ENCODE assay signal across 8 cellular contexts in the genomic region with DNA sequence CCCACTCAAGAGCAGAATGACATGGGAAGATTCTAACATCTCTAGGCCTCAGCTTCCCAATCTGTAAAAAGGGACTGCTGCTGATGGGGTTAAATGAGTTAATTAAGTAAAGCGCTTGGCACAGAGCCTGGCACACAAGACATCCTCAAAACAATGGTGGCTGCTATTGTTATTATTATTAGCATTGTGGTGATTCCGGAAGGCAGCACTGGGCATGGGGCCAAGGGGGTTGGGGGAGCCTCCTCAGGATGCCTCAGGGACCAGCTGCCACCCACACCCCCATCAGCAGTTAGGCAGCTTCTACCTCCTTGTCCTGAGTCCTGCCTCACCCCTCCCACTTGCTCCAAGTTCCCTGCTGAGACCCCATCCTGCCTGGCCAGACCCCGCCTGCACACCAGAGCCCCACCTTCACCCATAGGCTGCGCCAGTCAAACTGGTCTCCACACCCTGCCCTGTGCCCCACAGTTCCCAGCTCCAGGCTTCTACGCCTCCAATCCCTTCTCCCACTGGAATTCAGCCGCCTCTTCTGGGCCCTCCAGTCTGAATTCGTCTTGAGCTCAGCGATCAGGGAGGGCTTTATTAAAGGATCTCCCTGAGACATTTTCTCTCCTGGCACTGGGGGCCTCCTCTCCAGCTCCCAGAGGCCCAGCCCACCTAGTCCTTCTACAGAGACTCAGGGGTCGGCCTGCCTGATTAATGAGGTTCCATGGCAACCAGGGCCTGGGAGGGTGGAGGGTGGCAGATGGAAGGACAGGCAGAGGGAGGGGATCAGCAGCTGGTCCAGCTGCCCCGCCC. TPM values are rescaled to one million over a fixed set of nuclear protein-coding genes. Genes with fewer than 3 reads are reported as not detected.
A peak's percentile ranks its signal among the peaks of the same experiment; 100 is the strongest.
DNase-seq lines count a peak whose midpoint lies in the region; ATAC-seq and TF ChIP-seq lines count a peak whose summit lies in the region.

No MANE protein-coding gene starts in this region.

- no peaks in the 10 kb centered on the region for H3K27me3 ChIP-seq in CD8-positive, alpha-beta T cell (ENCODE audit: insufficient read depth, low read length)

- peak overlapping the region; percentile 76 for H3K4me3 Mint-ChIP-seq in CD8-positive, alpha-beta T cell
- H3K4me3 Mint-ChIP-seq in activated CD4-positive, alpha-beta memory T cell treated with anti-CD3 and anti-CD28 coated beads for 36 hours: peak overlapping the region; percentile 93

- H3K36me3 Mint-ChIP-seq in CD8-positive, alpha-beta T cell: no peaks in the 10 kb centered on the region
- H3K36me3 Mint-ChIP-seq in activated CD4-positive, alpha-beta memory T cell treated with anti-CD3 and anti-CD28 coated beads for 36 hours: peaks cover 15% of the 10 kb centered on the region

- H3K9me3 Mint-ChIP-seq in CD8-positive, alpha-beta T cell: no peaks in the 10 kb centered on the region
- no peaks in the 10 kb centered on the region for H3K9me3 Mint-ChIP-seq in activated CD4-positive, alpha-beta memory T cell treated with anti-CD3 and anti-CD28 coated beads for 36 hours

- no peak overlapping the region for H3K4me3 ChIP-seq in CD8-positive, alpha-beta T cell (ENCODE audit: low read depth, low read length)
- peak overlapping the region; percentile 59 for H3K4me3 ChIP-seq in Jurkat, Clone E6-1 (ENCODE audit: low read length)

- no peaks in the 10 kb centered on the region for H3K36me3 ChIP-seq in CD8-positive, alpha-beta T cell (ENCODE audit: insufficient read depth, low read length)

- no peak overlapping the region for H3K27ac Mint-ChIP-seq in CD8-positive, alpha-beta T cell
- H3K27ac Mint-ChIP-seq in activated CD4-positive, alpha-beta memory T cell treated with anti-CD3 and anti-CD28 coated beads for 36 hours: peak overlapping the region; percentile 58

- H3K27me3 Mint-ChIP-seq in CD8-positive, alpha-beta T cell (ENCODE audit: low read depth): no peaks in the 10 kb centered on the region
- no peaks in the 10 kb centered on the region for H3K27me3 Mint-ChIP-seq in activated CD4-positive, alpha-beta memory T cell treated with anti-CD3 and anti-CD28 coated beads for 36 hours

- DNase-seq in CD8-positive, alpha-beta T cell: no peak
- DNase-seq in Jurkat, Clone E6-1 (ENCODE audit: low read depth, low spot score): no peak
- DNase-seq in activated CD4-positive, alpha-beta memory T cell treated with anti-CD3 and anti-CD28 coated beads for 36 hours: no peak
- DNase-seq in lung microvascular endothelial cell (ENCODE audit: low read depth in 2 of 2) (peak; percentile 31 to 62), OCI-M1 (lab: John Stamatoyannopoulos, UW) (no peak), AG20443 (ENCODE audit: low spot score) (no peak)

- no peak overlapping the region for H3K27ac ChIP-seq in CD8-positive, alpha-beta T cell (ENCODE audit: low read depth, low read length)

- POLR2A ChIA-PET in CD8-positive, alpha-beta T cell (lab: Charles Lee): interaction anchor here (1.0 to 1.1 kb wide), 2 partner anchors 20 to 21 kb away, joined by 3 read pairs; no protein-coding TSS in a partner anchor
- POLR2A ChIA-PET in activated CD4-positive, alpha-beta memory T cell treated with anti-CD3 and anti-CD28 coated beads for 36 hours (lab: Charles Lee): interaction anchor here (1.0 to 3.5 kb wide), 7 partner anchors 10 to 309 kb away, joined by 3 to 21 read pairs (median 5); a partner anchor contains a TSS

- H3K4me1 ChIP-seq in CD8-positive, alpha-beta T cell (ENCODE audit: insufficient read depth, low read length): peaks cover 34% of the 10 kb centered on the region

- CTCF ChIA-PET in CD8-positive, alpha-beta T cell (lab: Charles Lee): interaction anchor here (0.5 to 7.1 kb wide), 3 partner anchors 16 to 228 kb away, joined by 3 to 57 read pairs (median 3); a partner anchor contains a TSS
- CTCF ChIA-PET in activated CD4-positive, alpha-beta memory T cell treated with anti-CD3 and anti-CD28 coated beads for 36 hours (lab: Charles Lee): interaction anchor here (1.2 to 3.4 kb wide), 3 partner anchors 17 to 35 kb away, joined by 5 to 17 read pairs (median 5); a partner anchor contains a TSS

- intact Hi-C loops in CD8-positive, alpha-beta T cell (cut with DNase I, micrococcal nuclease): loop anchor here in 1 of 2 experiments (5.0 kb wide), 2 partner anchors 48 to 428 kb away; a partner anchor contains a TSS
- intact Hi-C loops in activated CD4-positive, alpha-beta memory T cell treated with anti-CD3 and anti-CD28 coated beads for 36 hours (cut with micrococcal nuclease): loop anchor here (5.0 kb wide), 1 partner anchor 428 kb away; a partner anchor contains a TSS

- TF ChIP-seq CTCF in CD8-positive, alpha-beta T cell (IDR thresholded peaks at IDR 0.05): no peak

- H3K4me1 Mint-ChIP-seq in CD8-positive, alpha-beta T cell (ENCODE audit: low read depth): peaks cover 33% of the 10 kb centered on the region
- H3K4me1 Mint-ChIP-seq in activated CD4-positive, alpha-beta memory T cell treated with anti-CD3 and anti-CD28 coated beads for 36 hours (ENCODE audit: low read depth): peaks cover 81% of the 10 kb centered on the region

- no peaks in the 10 kb centered on the region for H3K9me3 ChIP-seq in CD8-positive, alpha-beta T cell (ENCODE audit: low read length)

- no peak for ATAC-seq in CD8-positive, alpha-beta T cell
- ATAC-seq in GM18909 (IDR thresholded peaks at IDR 0.05; ENCODE audit: poor library complexity, unreplicated experiment) (no peak), HG03521 (IDR thresholded peaks at IDR 0.05; ENCODE audit: unreplicated experiment) (no peak)

RNA-seq across cellular contexts. Expression of a gene that starts 1.5 kb away (rescaled TPM):
- total RNA-seq in CD8-positive, alpha-beta T cell: 1 to 10 TPM; 1.2 to 1.3 TPM
- 53.2 TPM for polyA plus RNA-seq in Jurkat, Clone E6-1 (2012; ENCODE audit: insufficient read depth, insufficient read length)
- 10 to 100 TPM; 66.8 to 67.8 TPM for total RNA-seq in activated CD4-positive, alpha-beta memory T cell treated with anti-CD3 and anti-CD28 coated beads for 36 hours
- 2.8 and 3.9 TPM in 2 replicates for total RNA-seq in lung microvascular endothelial cell

RNA-seq across cellular contexts. Expression of a gene that starts 10.5 kb away (rescaled TPM):
- 1 to 10 TPM; 5.7 to 5.9 TPM for total RNA-seq in CD8-positive, alpha-beta T cell
- polyA plus RNA-seq in Jurkat, Clone E6-1 (2012; ENCODE audit: insufficient read depth, insufficient read length): 22.6 TPM
- total RNA-seq in activated CD4-positive, alpha-beta memory T cell treated with anti-CD3 and anti-CD28 coated beads for 36 hours: 10 to 100 TPM; 21.0 to 22.7 TPM
- 7.2 and 9.7 TPM in 2 replicates for total RNA-seq in lung microvascular endothelial cell

RNA-seq across cellular contexts. Expression of a gene that starts 18.0 kb away (rescaled TPM):
- total RNA-seq in CD8-positive, alpha-beta T cell: under 1 TPM; 0.65 to 0.75 TPM
- not detected for polyA plus RNA-seq in Jurkat, Clone E6-1 (2012; ENCODE audit: insufficient read depth, insufficient read length)
- 1 to 10 TPM; 1.8 to 2.3 TPM for total RNA-seq in activated CD4-positive, alpha-beta memory T cell treated with anti-CD3 and anti-CD28 coated beads for 36 hours
- total RNA-seq in lung microvascular endothelial cell: 1.3 and 1.6 TPM in 2 replicates

RNA-seq across cellular contexts. Expression of a gene that starts 22.6 kb away (rescaled TPM):
- total RNA-seq in CD8-positive, alpha-beta T cell: under 1 TPM; 0.25 to 0.27 TPM
- polyA plus RNA-seq in Jurkat, Clone E6-1 (2012; ENCODE audit: insufficient read depth, insufficient read length): not detected
- under 1 TPM; 0.26 to 0.31 TPM for total RNA-seq in activated CD4-positive, alpha-beta memory T cell treated with anti-CD3 and anti-CD28 coated beads for 36 hours
- under 0.01 TPM in 1 of 2 replicates, not detected in the other for total RNA-seq in lung microvascular endothelial cell

RNA-seq across cellular contexts. Expression of a gene that starts 35.4 kb away (rescaled TPM):
- 1 to 10 TPM; 2.7 to 2.8 TPM for total RNA-seq in CD8-positive, alpha-beta T cell
- polyA plus RNA-seq in Jurkat, Clone E6-1 (2012; ENCODE audit: insufficient read depth, insufficient read length): not detected
- 10 to 100 TPM in 1 of 2 experiments, 1 to 10 TPM in 1; 8.7 to 11.6 TPM for total RNA-seq in activated CD4-positive, alpha-beta memory T cell treated with anti-CD3 and anti-CD28 coated beads for 36 hours
- 3.9 and 4.0 TPM in 2 replicates for total RNA-seq in lung microvascular endothelial cell

Comparison
In these comparisons a context has a peak if more than half of its experiments do, and no peak if none do; other contexts are left out.
1. DNase-seq: peak in lung microvascular endothelial cell (2 of 2); none in CD8-positive, alpha-beta T cell (0 of 7), Jurkat, Clone E6-1 (single experiment), activated CD4-positive, alpha-beta memory T cell treated with anti-CD3 and anti-CD28 coated beads for 36 hours (single experiment), OCI-M1 (single experiment) and AG20443 (single experiment).
2. RNA of a gene that starts 1.5 kb away (total RNA-seq): 66.8 to 67.8 TPM in activated CD4-positive, alpha-beta memory T cell treated with anti-CD3 and anti-CD28 coated beads for 36 hours; 2.8 to 3.9 TPM in lung microvascular endothelial cell and 1.2 to 1.3 TPM in CD8-positive, alpha-beta T cell; every median in the first group is over 10 times any median in the second.